15 cellular contexts compared by ENCODE assay signal in the genomic region with DNA sequence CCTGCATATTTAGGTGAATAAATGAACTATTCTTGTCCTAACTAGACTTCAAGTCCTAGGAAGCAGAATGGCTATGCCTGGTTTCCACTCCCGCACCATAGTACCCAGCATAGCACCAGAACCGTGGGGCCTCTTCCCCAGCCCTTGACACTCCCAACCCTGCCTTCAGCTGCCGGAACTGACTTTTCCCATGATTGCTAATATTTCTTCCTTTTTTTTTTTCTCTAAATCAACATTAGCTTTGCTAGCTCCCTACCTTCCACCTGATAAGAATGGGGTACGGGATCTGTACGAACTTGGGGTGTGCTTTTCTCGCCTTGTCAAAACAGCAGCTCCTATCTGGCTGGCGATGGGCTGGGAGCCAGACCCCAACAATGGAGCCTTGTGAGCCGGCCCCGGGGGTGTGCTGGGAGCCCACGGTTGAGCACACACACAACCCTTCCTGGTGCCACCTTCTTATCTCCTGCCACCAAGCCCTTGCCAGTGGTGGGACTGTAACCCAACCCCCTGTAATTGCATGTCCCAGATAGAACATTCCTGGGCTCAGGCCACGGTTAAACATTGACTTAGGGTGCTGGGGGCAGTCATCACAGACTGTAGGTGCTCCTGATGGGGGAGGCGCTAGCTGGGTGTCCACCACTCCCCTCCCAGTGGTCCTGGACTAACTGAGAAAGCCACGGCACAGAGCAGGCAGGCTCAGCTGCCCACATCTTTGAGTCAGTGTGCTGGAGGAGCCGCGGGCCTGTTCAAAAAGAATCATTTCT.
DNase-seq lines count a peak whose midpoint lies in the region; ATAC-seq and TF ChIP-seq lines count a peak whose summit lies in the region.
"Had no signal": no experiment of that assay in that cellular context is flagged by ENCODE, and none has a peak within 500 bp of the region (broad histone marks: within the 10 kb centered on the region; RNA-seq: fewer than 3 reads in every experiment).

No MANE protein-coding gene starts in this region.

- 42 to 62% (median 53%) methylated on average over 15 of the region's 15 CpGs for WGBS in spleen, 5 donors

- H3K4me3 ChIP-seq in lower lobe of right lung (no peak overlapping the region), spleen (no peak overlapping the region)
- no peak overlapping the region for H3K4me3 ChIP-seq in naive thymus-derived CD4-positive, alpha-beta T cell (ENCODE audit: low read length)
- H3K4me3 ChIP-seq: GM12878, heart left ventricle, thoracic aorta had no signal

- H3K27ac ChIP-seq in lower lobe of right lung: no peak overlapping the region
- H3K27ac ChIP-seq in spleen: no peak overlapping the region
- no peak overlapping the region for H3K27ac ChIP-seq in naive thymus-derived CD4-positive, alpha-beta T cell (ENCODE audit: low read depth, low read length)
- H3K27ac ChIP-seq: heart left ventricle, thoracic aorta had no signal

- TF ChIP-seq CTCF in lower lobe of right lung (IDR thresholded peaks at IDR 0.05) (no peak), spleen (IDR thresholded peaks at IDR 0.05 in 8 of 11, conservative IDR thresholded peaks at IDR 0.05 in 3 of 11) (no peak)

- H3K9me3 Mint-ChIP-seq in central memory CD8-positive, alpha-beta T cell: peaks cover 9% of the 10 kb centered on the region
- H3K9me3 Mint-ChIP-seq in naive thymus-derived CD4-positive, alpha-beta T cell: peaks cover 0 to 10% (median 6%) of the 10 kb centered on the region in 11 donors
- H3K9me3 Mint-ChIP-seq: T-helper 1 cell treated with Interleukin-12 subunit alpha and Interleukin-12 subunit beta and Interleukin-4 antibody, amounts not matched to agents 30 μg/mL and 1 μg/mL, for 36 hours had no signal

- no peaks in the 10 kb centered on the region for H3K36me3 ChIP-seq in lower lobe of right lung
- no peaks in the 10 kb centered on the region for H3K36me3 ChIP-seq in spleen
- H3K36me3 ChIP-seq in naive thymus-derived CD4-positive, alpha-beta T cell (ENCODE audit: control insufficient read depth in 2 of 3, insufficient read depth in 3 of 3, low read length in 3 of 3): no peaks in the 10 kb centered on the region
- H3K36me3 ChIP-seq: heart left ventricle, thoracic aorta had no signal

- ATAC-seq in central memory CD8-positive, alpha-beta T cell (replicated peaks; ENCODE audit: extremely low read depth, poor library complexity, severe bottlenecking): no peak
- peak; percentile 11 to 15 for ATAC-seq in lower lobe of right lung
- ATAC-seq in naive thymus-derived CD4-positive, alpha-beta T cell: no peak
- no peak for ATAC-seq in HG03196 (IDR thresholded peaks at IDR 0.05; ENCODE audit: unreplicated experiment)
- ATAC-seq in HG03565 (IDR thresholded peaks at IDR 0.05; ENCODE audit: unreplicated experiment): no peak
- ATAC-seq: activated CD8-positive, alpha-beta memory T cell treated with anti-CD3 and anti-CD28 coated beads, Interleukin-2, amount 10 ng/mL, durations not matched to agents 7 days and 5 days; GM12878 had no signal

- no peaks in the 10 kb centered on the region for H3K27me3 Mint-ChIP-seq in central memory CD8-positive, alpha-beta T cell
- H3K27me3 Mint-ChIP-seq in naive thymus-derived CD4-positive, alpha-beta T cell: peaks cover 0 to 16% (median 7%) of the 10 kb centered on the region in 5 donors
- H3K27me3 Mint-ChIP-seq: activated CD8-positive, alpha-beta memory T cell treated with anti-CD3 and anti-CD28 coated beads, Interleukin-2, amount 10 ng/mL, durations not matched to agents 7 days and 5 days had no signal

- CTCF ChIA-PET in naive thymus-derived CD4-positive, alpha-beta T cell (lab: Charles Lee): interaction anchor here (0.6 to 1.2 kb wide), 2 partner anchors 223 to 479 kb away, joined by 3 to 4 read pairs; no protein-coding TSS in a partner anchor

- POLR2A ChIA-PET in naive thymus-derived CD4-positive, alpha-beta T cell (lab: Charles Lee): no interaction called here

- DNase-seq in HUDEP-2 (lab: John Stamatoyannopoulos, UW; ENCODE audit: unreplicated experiment in 76 of 76) (peak in 66 of 76 experiments; percentile 17 to 91 (median 74)), lower lobe of right lung (no peak), spleen (peak; percentile 44), COR-L47 (lab: John Stamatoyannopoulos, UW) (no peak)
- no peak for DNase-seq in central memory CD8-positive, alpha-beta T cell (ENCODE audit: low spot score in 2 of 2)
- no peak for DNase-seq in naive thymus-derived CD4-positive, alpha-beta T cell
- DNase-seq: activated CD8-positive, alpha-beta memory T cell treated with anti-CD3 and anti-CD28 coated beads, Interleukin-2, amount 10 ng/mL, durations not matched to agents 7 days and 5 days; NCI-H1105; NCI-H774 had no signal

- peaks cover 1% of the 10 kb centered on the region for H3K4me1 Mint-ChIP-seq in central memory CD8-positive, alpha-beta T cell
- peaks cover 3 to 11% (median 4%) of the 10 kb centered on the region in 7 donors for H3K4me1 Mint-ChIP-seq in naive thymus-derived CD4-positive, alpha-beta T cell

- H3K4me1 ChIP-seq in lower lobe of right lung (peaks cover 10% of the 10 kb centered on the region), spleen (peaks cover 0 to 26% (median under 1%) of the 10 kb centered on the region in 6 donors)
- peaks cover 0 to 2% of the 10 kb centered on the region in 2 donors for H3K4me1 ChIP-seq in naive thymus-derived CD4-positive, alpha-beta T cell (ENCODE audit: control insufficient read depth in 2 of 2, insufficient read depth in 2 of 2, low read length in 2 of 2)

- H3K9me3 ChIP-seq in lower lobe of right lung (no peaks in the 10 kb centered on the region), spleen (peaks cover 0 to 9% (median 5%) of the 10 kb centered on the region in 8 donors)
- H3K9me3 ChIP-seq in naive thymus-derived CD4-positive, alpha-beta T cell (ENCODE audit: control insufficient read depth in 2 of 3, low read length in 3 of 3): no peaks in the 10 kb centered on the region
- H3K9me3 ChIP-seq: thoracic aorta had no signal

- H3K36me3 Mint-ChIP-seq in central memory CD8-positive, alpha-beta T cell (ENCODE audit: insufficient read depth): peaks cover 5% of the 10 kb centered on the region
- peaks cover 0 to 7% (median 5%) of the 10 kb centered on the region in 5 donors for H3K36me3 Mint-ChIP-seq in naive thymus-derived CD4-positive, alpha-beta T cell
- H3K36me3 Mint-ChIP-seq: activated CD8-positive, alpha-beta memory T cell treated with anti-CD3 and anti-CD28 coated beads, Interleukin-2, amount 10 ng/mL, durations not matched to agents 7 days and 5 days had no signal

- H3K27me3 ChIP-seq in lower lobe of right lung (ENCODE audit: low read depth): no peaks in the 10 kb centered on the region
- H3K27me3 ChIP-seq in spleen (replicated peaks in 1 of 7): peaks cover 0 to 7% (median 0%) of the 10 kb centered on the region in 7 donors
- H3K27me3 ChIP-seq in naive thymus-derived CD4-positive, alpha-beta T cell (ENCODE audit: control insufficient read depth in 2 of 2, insufficient read depth in 2 of 2, low read length in 2 of 2): no peaks in the 10 kb centered on the region
- H3K27me3 ChIP-seq: heart left ventricle had no signal

- H3K27ac Mint-ChIP-seq in central memory CD8-positive, alpha-beta T cell (ENCODE audit: low read depth): peak overlapping the region; percentile 36
- no peak overlapping the region for H3K27ac Mint-ChIP-seq in naive thymus-derived CD4-positive, alpha-beta T cell
- H3K27ac Mint-ChIP-seq: activated CD8-positive, alpha-beta memory T cell treated with anti-CD3 and anti-CD28 coated beads, Interleukin-2, amount 10 ng/mL, durations not matched to agents 7 days and 5 days; T-helper 1 cell treated with Interleukin-12 subunit alpha and Interleukin-12 subunit beta and Interleukin-4 antibody, amounts not matched to agents 30 μg/mL and 1 μg/mL, for 36 hours had no signal

- no peak overlapping the region for H3K4me3 Mint-ChIP-seq in central memory CD8-positive, alpha-beta T cell
- no peak overlapping the region for H3K4me3 Mint-ChIP-seq in naive thymus-derived CD4-positive, alpha-beta T cell
- H3K4me3 Mint-ChIP-seq: activated CD8-positive, alpha-beta memory T cell treated with anti-CD3 and anti-CD28 coated beads, Interleukin-2, amount 10 ng/mL, durations not matched to agents 7 days and 5 days; T-helper 1 cell treated with Interleukin-12 subunit alpha and Interleukin-12 subunit beta and Interleukin-4 antibody, amounts not matched to agents 30 μg/mL and 1 μg/mL, for 36 hours had no signal

- intact Hi-C loops in lower lobe of right lung (cut with DNase I) (no loop called here), spleen (cut with DNase I; ENCODE audit: low total_unique reads) (no loop called here)
- intact Hi-C loops in naive thymus-derived CD4-positive, alpha-beta T cell (cut with micrococcal nuclease): no loop called here

- TF ChIP-seq POLR2A in spleen (IDR thresholded peaks at IDR 0.05): no peak

Comparison
In these comparisons a context has a peak if more than half of its experiments do, and no peak if none do; other contexts are left out.
1. DNase-seq: peak in HUDEP-2 (66 of 76) and spleen (single experiment); none in central memory CD8-positive, alpha-beta T cell (0 of 2), lower lobe of right lung (single experiment), COR-L47 (single experiment) and naive thymus-derived CD4-positive, alpha-beta T cell (0 of 9).
2. ATAC-seq: peak in lower lobe of right lung (2 of 2); none in central memory CD8-positive, alpha-beta T cell (single experiment), naive thymus-derived CD4-positive, alpha-beta T cell (single experiment), HG03196 (single experiment) and HG03565 (single experiment).